In the genomic region with DNA sequence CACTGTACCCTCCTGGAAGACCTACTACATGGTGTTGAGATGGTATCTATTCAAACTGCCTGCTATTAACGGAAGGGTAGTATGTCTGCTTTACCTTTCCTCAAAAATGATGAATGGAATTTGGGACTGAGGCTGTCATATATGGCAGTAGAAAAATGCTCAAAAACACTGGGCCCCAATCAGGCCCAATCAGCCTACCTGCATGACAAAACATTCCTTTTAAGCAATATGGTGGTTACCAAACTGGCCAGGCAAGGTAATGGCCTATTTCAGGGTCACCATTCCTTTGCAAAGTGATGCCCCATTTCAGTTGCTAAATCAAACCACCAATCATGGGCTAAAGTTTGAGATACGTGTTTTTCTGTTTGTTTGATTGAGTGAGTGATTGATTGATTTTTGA, we compare ENCODE assay signal across 34 cellular contexts.
"Had no signal": no experiment of that assay in that cellular context is flagged by ENCODE, and none has a peak within 500 bp of the region (broad histone marks: within the 10 kb centered on the region; RNA-seq: fewer than 3 reads in every experiment).

No MANE protein-coding gene starts in this region.

- DNase-seq: Karpas-422, Kasumi-1, MG63, MM.1S, MV-4-11, NCI-H1048, NCI-H1092, NCI-H1092 treated with DMSO at 0.1 percent for 48 hours, NCI-H1105, NCI-H1105 treated with DMSO at 0.1 percent for 48 hours, NCI-H1417, NCI-H1417 treated with DMSO at 0.1 percent for 48 hours, NCI-H1436, NCI-H1436 treated with DMSO at 0.1 percent for 48 hours, NCI-H146, NCI-H1694, NCI-H1694 treated with DMSO at 0.1 percent for 48 hours, NCI-H187, NCI-H187 treated with DMSO at 0.1 percent for 48 hours, NCI-H1930, NCI-H2029, NCI-H2029 treated with DMSO at 0.1 percent for 48 hours, NCI-H2081, NCI-H2081 treated with DMSO at 0.1 percent for 48 hours, NCI-H2107, NCI-H2171, NCI-H2171 treated with DMSO at 0.1 percent for 48 hours, NCI-H2227 treated with DMSO at 0.1 percent for 48 hours, NCI-H226, NCI-H345, NCI-H446, NCI-H446 treated with DMSO at 0.1 percent for 48 hours, NCI-H510A, NCI-H510A treated with DMSO at 0.1 percent for 48 hours had no signal

- H3K4me3 ChIP-seq: MG63 had no signal

- H3K9me3 ChIP-seq: MG63 had no signal

- H3K27me3 ChIP-seq: MG63 had no signal

- H3K36me3 ChIP-seq: MG63 had no signal
